ENCODE assay signal across 9 cellular contexts in genomic region chr11:22657101-22657694, GRCh38.
DNase-seq lines count a peak whose midpoint lies in the region; ATAC-seq and TF ChIP-seq lines count a peak whose summit lies in the region.
"Had no signal": no experiment of that assay in that cellular context is flagged by ENCODE, and none has a peak within 500 bp of the region (broad histone marks: within the 10 kb centered on the region; RNA-seq: fewer than 3 reads in every experiment).

No MANE protein-coding gene starts in this region.

- intact Hi-C loops in tibial artery (cut with DNase I; ENCODE audit: low total_unique reads), result no loop called here

- no peak overlapping the region for H3K4me3 Mint-ChIP-seq in activated naive CD8-positive, alpha-beta T cell treated with anti-CD3 and anti-CD28 coated beads, Interleukin-2, amount 50 U/mL, for 24 hours

- H3K27ac ChIP-seq in DND-41 (ENCODE audit: low read length), result peak overlapping the region; percentile 50; the same call in 1 of the 2 replicates
- H3K27ac ChIP-seq in tibial artery, result no peak overlapping the region
- H3K27ac ChIP-seq: epithelial cell of prostate had no signal

- H3K9ac ChIP-seq in DND-41 (ENCODE audit: low read depth, low read length), result no peak overlapping the region

- peaks cover 2% of the 10 kb centered on the region for H3K27me3 Mint-ChIP-seq in activated naive CD8-positive, alpha-beta T cell treated with anti-CD3 and anti-CD28 coated beads, Interleukin-2, amount 50 U/mL, for 24 hours

- DNase-seq in DND-41 (no peak), tibial artery (no peak), SW480 (ENCODE audit: low spot score) (no peak), NCI-H2107 (lab: John Stamatoyannopoulos, UW) (no peak), Kasumi-1 (lab: John Stamatoyannopoulos, UW) (no peak)
- DNase-seq in activated naive CD8-positive, alpha-beta T cell treated with anti-CD3 and anti-CD28 coated beads, Interleukin-2, amount 50 U/mL, for 24 hours, result no peak

- peaks cover 23% of the 10 kb centered on the region for H3K4me1 ChIP-seq in DND-41 (ENCODE audit: insufficient read depth, low read length)
- H3K4me1 ChIP-seq in tibial artery, result no peaks in the 10 kb centered on the region

- TF ChIP-seq CTCF in DND-41 (IDR thresholded peaks at IDR 0.05; ENCODE audit: borderline replicate concordance, extremely low read depth, low read length, poor library complexity, severe bottlenecking) (no peak), tibial artery (IDR thresholded peaks at IDR 0.05) (no peak)

- peak overlapping the region; percentile 44; the same call in 1 of the 2 replicates for H2AFZ ChIP-seq in DND-41 (ENCODE audit: low read depth, low read length)

- H3K36me3 ChIP-seq in DND-41 (ENCODE audit: insufficient read depth, low read length), result no peaks in the 10 kb centered on the region
- H3K36me3 ChIP-seq in tibial artery, result no peaks in the 10 kb centered on the region

- no peaks in the 10 kb centered on the region for H3K36me3 Mint-ChIP-seq in activated naive CD8-positive, alpha-beta T cell treated with anti-CD3 and anti-CD28 coated beads, Interleukin-2, amount 50 U/mL, for 24 hours (ENCODE audit: low read depth)

- ATAC-seq in DND-41 (ENCODE audit: insufficient read depth, low read depth), result peak; percentile 82
- peak; percentile 94 for ATAC-seq in GM19452 (IDR thresholded peaks at IDR 0.05; ENCODE audit: unreplicated experiment)
- ATAC-seq in HG03103 (IDR thresholded peaks at IDR 0.05; ENCODE audit: low read depth, unreplicated experiment), result peak; percentile 94
- peak; percentile 93 for ATAC-seq in activated naive CD8-positive, alpha-beta T cell treated with anti-CD3 and anti-CD28 coated beads, Interleukin-2, amount 50 U/mL, for 24 hours

- H4K20me1 ChIP-seq in DND-41 (ENCODE audit: insufficient read depth, low read length), result no peaks in the 10 kb centered on the region

- H3K9me3 ChIP-seq in DND-41 (ENCODE audit: insufficient read depth, low read length, severe bottlenecking) (no peaks in the 10 kb centered on the region), tibial artery (no peaks in the 10 kb centered on the region)

- peaks cover 18% of the 10 kb centered on the region for H3K4me1 Mint-ChIP-seq in activated naive CD8-positive, alpha-beta T cell treated with anti-CD3 and anti-CD28 coated beads, Interleukin-2, amount 50 U/mL, for 24 hours

- H3K27me3 ChIP-seq in DND-41 (ENCODE audit: insufficient read depth, low read length, poor library complexity), result no peaks in the 10 kb centered on the region
- H3K27me3 ChIP-seq in tibial artery, result no peaks in the 10 kb centered on the region

- no peak overlapping the region for H3K27ac Mint-ChIP-seq in activated naive CD8-positive, alpha-beta T cell treated with anti-CD3 and anti-CD28 coated beads, Interleukin-2, amount 50 U/mL, for 24 hours

- no peaks in the 10 kb centered on the region for H3K9me3 Mint-ChIP-seq in activated naive CD8-positive, alpha-beta T cell treated with anti-CD3 and anti-CD28 coated beads, Interleukin-2, amount 50 U/mL, for 24 hours

- H3K79me2 ChIP-seq in DND-41 (ENCODE audit: insufficient read depth, low read length), result no peaks in the 10 kb centered on the region

- H3K4me3 ChIP-seq in DND-41 (ENCODE audit: low read depth in 1 of 2, low read length in 2 of 2) (no peak overlapping the region), tibial artery (no peak overlapping the region)

- H3K4me2 ChIP-seq in DND-41 (ENCODE audit: insufficient read depth, low read length), result peak overlapping the region; percentile 15; the same call in 1 of the 2 replicates
